11 cellular contexts compared by ENCODE assay signal in the genomic region with DNA sequence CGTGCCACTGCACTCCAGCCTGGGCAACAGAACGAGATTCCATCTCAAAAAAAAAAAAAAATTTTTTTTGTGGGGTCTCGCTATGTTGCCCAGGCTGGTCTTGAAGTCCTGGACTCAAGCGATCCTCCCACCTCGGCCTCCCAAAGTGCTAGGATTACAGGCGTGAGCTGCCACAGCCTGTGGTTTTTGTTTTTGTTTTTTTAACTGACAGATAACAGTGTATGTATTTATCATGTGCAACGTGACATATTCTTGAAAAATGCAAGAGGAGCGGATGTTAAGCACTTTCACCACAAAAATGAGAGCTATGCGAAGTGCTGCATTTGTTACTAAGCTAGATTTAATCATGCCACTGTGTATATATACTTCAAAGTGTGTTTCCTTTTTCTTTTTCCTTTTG. TPM values are rescaled to one million over a fixed set of nuclear protein-coding genes. Genes with fewer than 3 reads are reported as not detected.
A peak's percentile ranks its signal among the peaks of the same experiment; 100 is the strongest.
DNase-seq lines count a peak whose midpoint lies in the region; ATAC-seq and TF ChIP-seq lines count a peak whose summit lies in the region.
"Had no signal": no experiment of that assay in that cellular context is flagged by ENCODE, and none has a peak within 500 bp of the region (broad histone marks: within the 10 kb centered on the region; RNA-seq: fewer than 3 reads in every experiment).

No MANE protein-coding gene starts in this region.

- peak overlapping the region; percentile 40 to 56 (median 54) for H3K4me3 Mint-ChIP-seq in nephron
- no peak overlapping the region for H3K4me3 Mint-ChIP-seq in stimulated activated effector memory CD8-positive, alpha-beta T cell treated with anti-CD3 and anti-CD28 coated beads, Interleukin-12 subunit alpha, Interleukin-12 subunit beta, amount 100 ng/mL, for 72 hours
- H3K4me3 Mint-ChIP-seq: activated naive CD8-positive, alpha-beta T cell treated with anti-CD3 and anti-CD28 coated beads, Interleukin-2, amount 10 ng/mL, durations not matched to agents 7 days and 5 days had no signal

- peaks cover 26% of the 10 kb centered on the region for H3K4me1 Mint-ChIP-seq in nephron
- H3K4me1 Mint-ChIP-seq in stimulated activated effector memory CD8-positive, alpha-beta T cell treated with anti-CD3 and anti-CD28 coated beads, Interleukin-12 subunit alpha, Interleukin-12 subunit beta, amount 100 ng/mL, for 72 hours, result peaks cover 39% of the 10 kb centered on the region

- TF ChIP-seq CTCF in C4-2B (conservative IDR thresholded peaks at IDR 0.05) (no peak), cardiac fibroblast (IDR thresholded peaks at IDR 0.05; ENCODE audit: low read depth, low read length) (no peak), nephron (IDR thresholded peaks at IDR 0.05; ENCODE audit: unreplicated experiment in 3 of 3) (no peak)

- DNase-seq in M059J (ENCODE audit: low read depth) (peak; percentile 99), cardiac fibroblast (ENCODE audit: low read depth in 2 of 2) (peak; percentile 88 to 95), middle frontal gyrus (ENCODE audit: extremely low spot score, low spot score) (no peak)
- no peak for DNase-seq in stimulated activated effector memory CD8-positive, alpha-beta T cell treated with anti-CD3 and anti-CD28 coated beads, Interleukin-12 subunit alpha, Interleukin-12 subunit beta, amount 100 ng/mL, for 72 hours (ENCODE audit: low spot score in 2 of 2)
- no peak for DNase-seq in stimulated activated CD4-positive, alpha-beta T cell treated with anti-CD3 and anti-CD28 coated beads, Interleukin-2, amount 100 ng/mL, for 24 hours
- DNase-seq: activated naive CD8-positive, alpha-beta T cell treated with anti-CD3 and anti-CD28 coated beads, Interleukin-2, amount 10 ng/mL, durations not matched to agents 7 days and 5 days; Kasumi-1; NCI-H69 had no signal

- peaks cover 7% of the 10 kb centered on the region for H3K36me3 Mint-ChIP-seq in nephron (ENCODE audit: low read depth)
- H3K36me3 Mint-ChIP-seq in stimulated activated effector memory CD8-positive, alpha-beta T cell treated with anti-CD3 and anti-CD28 coated beads, Interleukin-12 subunit alpha, Interleukin-12 subunit beta, amount 100 ng/mL, for 72 hours, result peaks cover 61% of the 10 kb centered on the region

- H3K27me3 Mint-ChIP-seq in nephron (ENCODE audit: low read depth), result no peaks in the 10 kb centered on the region
- H3K27me3 Mint-ChIP-seq: activated naive CD8-positive, alpha-beta T cell treated with anti-CD3 and anti-CD28 coated beads, Interleukin-2, amount 10 ng/mL, durations not matched to agents 7 days and 5 days had no signal

- peak overlapping the region in 1 of 3 experiments; percentile 77 for H3K27ac Mint-ChIP-seq in nephron
- H3K27ac Mint-ChIP-seq in stimulated activated effector memory CD8-positive, alpha-beta T cell treated with anti-CD3 and anti-CD28 coated beads, Interleukin-12 subunit alpha, Interleukin-12 subunit beta, amount 100 ng/mL, for 72 hours, result no peak overlapping the region
- H3K27ac Mint-ChIP-seq: activated naive CD8-positive, alpha-beta T cell treated with anti-CD3 and anti-CD28 coated beads, Interleukin-2, amount 10 ng/mL, durations not matched to agents 7 days and 5 days had no signal

- no peak overlapping the region for H3K4me3 ChIP-seq in cardiac fibroblast (replicated peaks in 1 of 2; ENCODE audit: low read depth in 2 of 2, low read length in 2 of 2)

- peak overlapping the region; percentile 51; the same call in 1 of the 2 replicates for H3K27ac ChIP-seq in C4-2B

- no peak for ATAC-seq in GM19324 (IDR thresholded peaks at IDR 0.05; ENCODE audit: low FRiP score, unreplicated experiment)
- no peak for ATAC-seq in stimulated activated effector memory CD8-positive, alpha-beta T cell treated with anti-CD3 and anti-CD28 coated beads, Interleukin-12 subunit alpha, Interleukin-12 subunit beta, amount 100 ng/mL, for 72 hours

- no peaks in the 10 kb centered on the region for H3K9me3 Mint-ChIP-seq in nephron
- no peaks in the 10 kb centered on the region for H3K9me3 Mint-ChIP-seq in stimulated activated effector memory CD8-positive, alpha-beta T cell treated with anti-CD3 and anti-CD28 coated beads, Interleukin-12 subunit alpha, Interleukin-12 subunit beta, amount 100 ng/mL, for 72 hours
- H3K9me3 Mint-ChIP-seq: activated naive CD8-positive, alpha-beta T cell treated with anti-CD3 and anti-CD28 coated beads, Interleukin-2, amount 10 ng/mL, durations not matched to agents 7 days and 5 days had no signal

RNA-seq across cellular contexts. Expression of a gene that starts 49.0 kb away (rescaled TPM):
- 27.7 and 54.2 TPM in 2 replicates for total RNA-seq in M059J (2014; rRNA removed; shearing (Covaris generic))

Comparison
In these comparisons a context has a peak if more than half of its experiments do, and no peak if none do; other contexts are left out.
1. DNase-seq: peak in M059J (single experiment) and cardiac fibroblast (2 of 2); none in stimulated activated effector memory CD8-positive, alpha-beta T cell treated with anti-CD3 and anti-CD28 coated beads, Interleukin-12 subunit alpha, Interleukin-12 subunit beta, amount 100 ng/mL, for 72 hours (0 of 2), middle frontal gyrus (single experiment) and stimulated activated CD4-positive, alpha-beta T cell treated with anti-CD3 and anti-CD28 coated beads, Interleukin-2, amount 100 ng/mL, for 24 hours (0 of 2).